Comparison of ENCODE assay signal across 13 cellular contexts in genomic region chr2:209936106-209936663, GRCh38.
A peak's percentile ranks its signal among the peaks of the same experiment; 100 is the strongest.
DNase-seq lines count a peak whose midpoint lies in the region; ATAC-seq, FAIRE-seq and TF ChIP-seq lines count a peak whose summit lies in the region.
"Had no signal": no experiment of that assay in that cellular context is flagged by ENCODE, and none has a peak within 500 bp of the region (broad histone marks: within the 10 kb centered on the region; RNA-seq: fewer than 3 reads in every experiment).

No MANE protein-coding gene starts in this region.

- DNase-seq in DMS114 treated with DMSO at 0.1 percent for 48 hours (lab: John Stamatoyannopoulos, UW; ENCODE audit: unreplicated experiment) (peak; percentile 4), RWPE2 (ENCODE audit: low spot score) (no peak), foreskin keratinocyte (no peak), RCC 7860 (ENCODE audit: low spot score) (no peak), COLO829 (ENCODE audit: low spot score) (no peak), testis (no peak)
- DNase-seq: C1 segment of cervical spinal cord; kidney; NCI-H748 treated with DMSO at 0.1 percent for 48 hours; stimulated activated naive CD4-positive, alpha-beta T cell; T-helper 17 cell had no signal

- intact Hi-C loops in testis (cut with DNase I; ENCODE audit: low total_unique reads), result no loop called here

- H3K4me1 ChIP-seq in RWPE2 (ENCODE audit: insufficient read depth, poor library complexity, severe bottlenecking) (peaks cover 3% of the 10 kb centered on the region), foreskin keratinocyte (peaks cover 4% of the 10 kb centered on the region), testis (peaks cover 3% of the 10 kb centered on the region)

- H3K36me3 ChIP-seq in RWPE2 (ENCODE audit: low read depth) (no peaks in the 10 kb centered on the region), testis (ENCODE audit: low read depth, missing control alignments) (no peaks in the 10 kb centered on the region)

- H3K9me3 ChIP-seq in RWPE2 (ENCODE audit: severe bottlenecking) (no peaks in the 10 kb centered on the region), testis (no peaks in the 10 kb centered on the region)

- WGBS in testis, 2 donors, result 66 to 82% methylated on average over 3 of the region's 3 CpGs

- H3K4me3 ChIP-seq in RWPE2 (ENCODE audit: severe bottlenecking) (no peak overlapping the region), testis (no peak overlapping the region)

- peak; percentile 60 for ATAC-seq in HG02885 (IDR thresholded peaks at IDR 0.05; ENCODE audit: poor library complexity, unreplicated experiment)
- ATAC-seq in RWPE2 (ENCODE audit: low read depth), result no peak
- no peak for ATAC-seq in foreskin keratinocyte
- ATAC-seq in GM19467 (IDR thresholded peaks at IDR 0.05; ENCODE audit: unreplicated experiment), result no peak
- ATAC-seq: T-helper 17 cell had no signal

- peak; percentile 34 for TF ChIP-seq CTCF in RWPE2 (IDR thresholded peaks at IDR 0.05; ENCODE audit: poor library complexity, severe bottlenecking)
- TF ChIP-seq CTCF in foreskin keratinocyte (conservative IDR thresholded peaks at IDR 0.05), result peak; percentile 56
- no peak for TF ChIP-seq CTCF in testis (IDR thresholded peaks at IDR 0.05)

- H3K27ac ChIP-seq in RWPE2 (ENCODE audit: poor library complexity, severe bottlenecking), result no peak overlapping the region
- no peak overlapping the region for H3K27ac ChIP-seq in foreskin keratinocyte
- no peak overlapping the region for H3K27ac ChIP-seq in testis

- TF ChIP-seq POLR2A in testis (IDR thresholded peaks at IDR 0.05), result no peak

- no peak for FAIRE-seq in RCC 7860 (lab: Jason Lieb, UNC)
- FAIRE-seq: kidney had no signal

- H3K27me3 ChIP-seq in RWPE2 (ENCODE audit: insufficient read depth, poor library complexity, severe bottlenecking), result no peaks in the 10 kb centered on the region
- no peaks in the 10 kb centered on the region for H3K27me3 ChIP-seq in foreskin keratinocyte
- no peaks in the 10 kb centered on the region for H3K27me3 ChIP-seq in testis

Comparison
In these comparisons a context has a peak if more than half of its experiments do, and no peak if none do; other contexts are left out.
1. CTCF ChIP-seq: peak in RWPE2 (single experiment) and foreskin keratinocyte (single experiment); none in testis (0 of 3).